8 cellular contexts compared by ENCODE assay signal in genomic region chr2:134207589-134208209, GRCh38. TPM values are rescaled to one million over a fixed set of nuclear protein-coding genes. Genes with fewer than 3 reads are reported as not detected.
DNase-seq lines count a peak whose midpoint lies in the region; ATAC-seq and TF ChIP-seq lines count a peak whose summit lies in the region.

No MANE protein-coding gene starts in this region.

- TF ChIP-seq CTCF in GM13976 (IDR thresholded peaks at IDR 0.05; ENCODE audit: borderline replicate concordance, control extremely low read depth, extremely low read depth, insufficient read depth, missing control alignments), result peak; percentile 67
- peak; percentile 79 for TF ChIP-seq CTCF in fibroblast of pulmonary artery (IDR thresholded peaks at IDR 0.05; ENCODE audit: low read length, missing control alignments)
- peak; percentile 54 for TF ChIP-seq CTCF in psoas muscle (IDR thresholded peaks at IDR 0.05)

- no peak overlapping the region for H3K4me3 Mint-ChIP-seq in activated T-helper 2 cell treated with anti-CD3 and anti-CD28 coated beads, Interferon-gamma antibody, Interleukin-2, Interleukin-4, amounts not matched to agents 10 μg/mL and 5 μg/mL and 100 μg/mL, durations not matched to agents 14 hours and 24 hours and 36 hours (ENCODE audit: low read depth)

- in situ Hi-C loops in GM13976 (cut with MboI; ENCODE audit: low sequenced_read_pairs, unreplicated experiment), result no loop called here

- H3K36me3 ChIP-seq in psoas muscle (ENCODE audit: insufficient read depth in 1 of 2, low read depth in 1 of 2), result no peaks in the 10 kb centered on the region

- no peaks in the 10 kb centered on the region for H3K9me3 ChIP-seq in psoas muscle

- H3K27me3 Mint-ChIP-seq in activated T-helper 2 cell treated with anti-CD3 and anti-CD28 coated beads, Interferon-gamma antibody, Interleukin-2, Interleukin-4, amounts not matched to agents 10 μg/mL and 5 μg/mL and 100 μg/mL, durations not matched to agents 14 hours and 24 hours and 36 hours (ENCODE audit: low read depth), result no peaks in the 10 kb centered on the region

- no peaks in the 10 kb centered on the region for H3K36me3 Mint-ChIP-seq in activated T-helper 2 cell treated with anti-CD3 and anti-CD28 coated beads, Interferon-gamma antibody, Interleukin-2, Interleukin-4, amounts not matched to agents 10 μg/mL and 5 μg/mL and 100 μg/mL, durations not matched to agents 14 hours and 24 hours and 36 hours (ENCODE audit: low read depth)

- no peaks in the 10 kb centered on the region for H3K9me3 Mint-ChIP-seq in activated T-helper 2 cell treated with anti-CD3 and anti-CD28 coated beads, Interferon-gamma antibody, Interleukin-2, Interleukin-4, amounts not matched to agents 10 μg/mL and 5 μg/mL and 100 μg/mL, durations not matched to agents 14 hours and 24 hours and 36 hours

- no peaks in the 10 kb centered on the region for H3K27me3 ChIP-seq in psoas muscle (ENCODE audit: insufficient read depth in 3 of 3, low read length in 2 of 3)

- H3K4me1 ChIP-seq in psoas muscle, result peaks cover 4% of the 10 kb centered on the region

- DNase-seq in GM13976 (ENCODE audit: low spot score), result peak; percentile 42
- DNase-seq in NCI-H82 treated with DMSO at 0.1 percent for 48 hours (lab: John Stamatoyannopoulos, UW; ENCODE audit: unreplicated experiment), result peak; percentile 93
- DNase-seq in activated T-cell treated with anti-CD3 and anti-CD28 coated beads for 48 hours (ENCODE audit: low read depth), result peak; percentile 49
- DNase-seq in fibroblast of pulmonary artery (ENCODE audit: low read depth), result peak; percentile 64
- DNase-seq in psoas muscle, result peak; percentile 37 to 61
- DNase-seq in activated T-helper 2 cell treated with anti-CD3 and anti-CD28 coated beads, Interferon-gamma antibody, Interleukin-2, Interleukin-4, amounts not matched to agents 10 μg/mL and 5 μg/mL and 100 μg/mL, durations not matched to agents 14 hours and 24 hours and 36 hours (ENCODE audit: low spot score), result no peak
- no peak for DNase-seq in AG08396 (ENCODE audit: low spot score)

- intact Hi-C loops in psoas muscle (cut with DNase I), result loop anchor here in 1 of 2 donors (5.0 kb wide), 1 partner anchor 90 kb away; no protein-coding TSS in a partner anchor
- intact Hi-C loops in activated T-helper 2 cell treated with anti-CD3 and anti-CD28 coated beads, Interferon-gamma antibody, Interleukin-2, Interleukin-4, amounts not matched to agents 10 μg/mL and 5 μg/mL and 100 μg/mL, durations not matched to agents 14 hours and 24 hours and 36 hours (cut with micrococcal nuclease), result loop anchor here (5.0 kb wide), 3 partner anchors 40 to 205 kb away; no protein-coding TSS in a partner anchor

- no peak overlapping the region for H3K27ac ChIP-seq in psoas muscle

- no peak overlapping the region for H3K4me3 ChIP-seq in fibroblast of pulmonary artery (replicated peaks; ENCODE audit: low read depth, low read length)
- H3K4me3 ChIP-seq in psoas muscle, result no peak overlapping the region

- no peak overlapping the region for H3K27ac Mint-ChIP-seq in activated T-helper 2 cell treated with anti-CD3 and anti-CD28 coated beads, Interferon-gamma antibody, Interleukin-2, Interleukin-4, amounts not matched to agents 10 μg/mL and 5 μg/mL and 100 μg/mL, durations not matched to agents 14 hours and 24 hours and 36 hours

- peaks cover 11% of the 10 kb centered on the region for H3K4me1 Mint-ChIP-seq in activated T-helper 2 cell treated with anti-CD3 and anti-CD28 coated beads, Interferon-gamma antibody, Interleukin-2, Interleukin-4, amounts not matched to agents 10 μg/mL and 5 μg/mL and 100 μg/mL, durations not matched to agents 14 hours and 24 hours and 36 hours (ENCODE audit: low read depth)

- WGBS in psoas muscle, 3 donors, result 60 to 69% (median 66%) methylated on average over 5 of the region's 5 CpGs

- peak; percentile 60 for ATAC-seq in HG02852 (IDR thresholded peaks at IDR 0.05; ENCODE audit: unreplicated experiment)
- peak in 3 of 4 donors; percentile 63 to 72 (median 65) for ATAC-seq in psoas muscle

RNA-seq across cellular contexts. Expression of gene MGAT5, which starts 46.2 kb away (rescaled TPM):
- 1 to 10 TPM; 2.1 to 7.0 (median 5.2) TPM for total RNA-seq in psoas muscle
- 1 to 10 TPM; 1.1 to 1.6 (median 1.1) TPM for polyA plus RNA-seq in psoas muscle
- 14.0 and 14.1 TPM in 2 replicates for total RNA-seq in activated T-helper 2 cell treated with anti-CD3 and anti-CD28 coated beads, Interferon-gamma antibody, Interleukin-2, Interleukin-4, amounts not matched to agents 10 μg/mL and 5 μg/mL and 100 μg/mL, durations not matched to agents 14 hours and 24 hours and 36 hours

Comparison
In these comparisons a context has a peak if more than half of its experiments do, and no peak if none do; other contexts are left out.
1. DNase-seq: peak in GM13976 (single experiment), NCI-H82 treated with DMSO at 0.1 percent for 48 hours (single experiment), activated T-cell treated with anti-CD3 and anti-CD28 coated beads for 48 hours (single experiment), fibroblast of pulmonary artery (single experiment) and psoas muscle (2 of 2); none in activated T-helper 2 cell treated with anti-CD3 and anti-CD28 coated beads, Interferon-gamma antibody, Interleukin-2, Interleukin-4, amounts not matched to agents 10 μg/mL and 5 μg/mL and 100 μg/mL, durations not matched to agents 14 hours and 24 hours and 36 hours (single experiment) and AG08396 (single experiment).
2. Peak in every context shown above with its lines, with median percentiles within 50 percentile points of each other: CTCF ChIP-seq.